Comparison of ENCODE assay signal across 8 cellular contexts in the genomic region with DNA sequence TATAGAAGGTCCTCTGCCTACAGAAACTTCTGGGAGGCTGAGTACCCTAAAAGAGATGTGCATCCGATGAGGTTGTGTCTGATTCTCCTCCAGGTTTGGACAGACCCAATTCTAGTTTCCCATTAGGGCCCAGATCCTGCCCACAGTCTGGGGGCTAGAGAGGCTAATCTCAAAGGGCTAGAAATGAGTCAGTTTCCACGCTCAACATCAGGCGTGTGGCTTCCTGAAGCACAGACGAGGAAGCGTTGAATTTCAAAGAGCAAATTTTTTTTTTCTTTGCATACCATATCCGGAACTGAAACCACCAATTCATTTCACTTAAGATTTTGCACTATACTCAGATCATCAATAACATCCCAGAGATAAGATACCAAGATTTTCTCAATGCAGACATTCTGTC.
A peak's percentile ranks its signal among the peaks of the same experiment; 100 is the strongest.
DNase-seq lines count a peak whose midpoint lies in the region; ATAC-seq, FAIRE-seq and TF ChIP-seq lines count a peak whose summit lies in the region.

No MANE protein-coding gene starts in this region.

- H4K20me1 ChIP-seq in keratinocyte (ENCODE audit: control insufficient read depth, extremely low read depth, insufficient read depth, low read length), result no peaks in the 10 kb centered on the region

- peak overlapping the region; percentile 0 for H3K4me2 ChIP-seq in keratinocyte (ENCODE audit: control insufficient read depth, extremely low read depth, insufficient read depth, low read depth, low read length)

- H3K4me3 ChIP-seq in keratinocyte (ENCODE audit: control insufficient read depth in 2 of 3, extremely low read depth in 1 of 3, insufficient read depth in 2 of 3, low read depth in 1 of 3, low read length in 3 of 3), result no peak overlapping the region

- no peaks in the 10 kb centered on the region for H3K9me1 ChIP-seq in keratinocyte (ENCODE audit: control insufficient read depth, extremely low read depth, insufficient read depth, low read length)

- peak; percentile 88 for ATAC-seq in GM19351 (IDR thresholded peaks at IDR 0.05; ENCODE audit: unreplicated experiment)
- ATAC-seq in HG03159 (IDR thresholded peaks at IDR 0.05; ENCODE audit: unreplicated experiment), result peak; percentile 90

- TF ChIP-seq CTCF in keratinocyte (optimal IDR thresholded peaks at IDR 0.05 in 1 of 3, IDR thresholded peaks at IDR 0.05 in 1 of 3, conservative IDR thresholded peaks at IDR 0.05 in 1 of 3; ENCODE audit: extremely low read depth in 1 of 3, insufficient read depth in 2 of 3, low read length in 3 of 3), result no peak

- no peak overlapping the region for H2AFZ ChIP-seq in keratinocyte (ENCODE audit: control insufficient read depth, low read length)

- dilution Hi-C loops in keratinocyte (cut with MboI; ENCODE audit: extremely low pct_ligation_motif_present, low sequenced_read_pairs), result no loop called here

- in situ Hi-C loops in ACHN (cut with HindIII; ENCODE audit: low pct_ligation_motif_present, low pct_unique_long_range_greater_than_20kb, low sequenced_read_pairs), result no loop called here

- H3K79me2 ChIP-seq in keratinocyte (ENCODE audit: control insufficient read depth, insufficient read depth, low read length), result no peaks in the 10 kb centered on the region

- peaks cover 39% of the 10 kb centered on the region for H3K4me1 ChIP-seq in keratinocyte (ENCODE audit: control insufficient read depth, extremely low read depth, insufficient read depth, low read length)

- H3K9ac ChIP-seq in keratinocyte (ENCODE audit: control insufficient read depth, extremely low read depth, insufficient read depth, low read length), result no peak overlapping the region

- no peak overlapping the region for H3K27ac ChIP-seq in keratinocyte (ENCODE audit: control insufficient read depth, insufficient read depth, low read length)

- H3K9me3 ChIP-seq in keratinocyte (ENCODE audit: control insufficient read depth, low read depth, low read length), result no peaks in the 10 kb centered on the region

- no peaks in the 10 kb centered on the region for H3K36me3 ChIP-seq in keratinocyte (ENCODE audit: control insufficient read depth in 2 of 2, extremely low read depth in 1 of 2, insufficient read depth in 2 of 2, low read length in 2 of 2)

- peak; percentile 26 for FAIRE-seq in keratinocyte (lab: Jason Lieb, UNC)

- DNase-seq in activated CD4-positive, alpha-beta T cell treated with anti-CD3 and anti-CD28 coated beads for 4 hours, result peak; percentile 61 to 69
- DNase-seq in keratinocyte (ENCODE audit: low read depth, low spot score), result no peak
- DNase-seq in amniotic stem cell (lab: John Stamatoyannopoulos, UW), result no peak
- DNase-seq in NCI-H345 treated with DMSO at 0.1 percent for 48 hours (lab: John Stamatoyannopoulos, UW; ENCODE audit: unreplicated experiment), result no peak
- no peak for DNase-seq in NCI-H2227 (lab: John Stamatoyannopoulos, UW; ENCODE audit: unreplicated experiment)
- DNase-seq in ACHN, result no peak

- H3K27me3 ChIP-seq in keratinocyte (ENCODE audit: control insufficient read depth, extremely low read depth, insufficient read depth, low read length), result no peaks in the 10 kb centered on the region

Comparison
In these comparisons a context has a peak if more than half of its experiments do, and no peak if none do; other contexts are left out.
1. DNase-seq: peak in activated CD4-positive, alpha-beta T cell treated with anti-CD3 and anti-CD28 coated beads for 4 hours (2 of 2); none in keratinocyte (single experiment), amniotic stem cell (single experiment), NCI-H345 treated with DMSO at 0.1 percent for 48 hours (single experiment), NCI-H2227 (single experiment) and ACHN (single experiment).